In genomic region chr4:30801876-30802275, GRCh38 we compare ENCODE assay signal across 16 cellular contexts.
"Had no signal": no experiment of that assay in that cellular context is flagged by ENCODE, and none has a peak within 500 bp of the region (broad histone marks: within the 10 kb centered on the region; RNA-seq: fewer than 3 reads in every experiment).

No MANE protein-coding gene starts in this region.

- H3K36me3 Mint-ChIP-seq: activated naive CD8-positive, alpha-beta T cell treated with anti-CD3 and anti-CD28 coated beads for 36 hours; naive B cell had no signal

- H3K27me3 ChIP-seq: cardiac muscle cell, colonic mucosa, hepatocyte, upper lobe of right lung had no signal

- DNase-seq: activated CD4-positive, alpha-beta T cell treated with anti-CD3 and anti-CD28 coated beads, Interleukin-2, amount 50 U/mL, for 4 hours; activated CD4-positive, CD25-positive, alpha-beta regulatory T cell treated with anti-CD3 and anti-CD28 coated beads, Interleukin-2, amount 50 U/mL, for 72 hours; activated gamma-delta T cell treated with Interleukin-2 at 50 U/mL for 16 hours; activated naive CD8-positive, alpha-beta T cell treated with anti-CD3 and anti-CD28 coated beads for 36 hours; activated T-cell treated with anti-CD3 and anti-CD28 coated beads, Interleukin-2, amount 50 U/mL, for 72 hours; colonic mucosa; midbrain; naive B cell; nucleus accumbens; stimulated activated CD4-positive, alpha-beta T cell treated with anti-CD3 and anti-CD28 coated beads, Interleukin-4, amount 100 ng/mL, for 1 hour; stimulated activated CD8-positive, alpha-beta memory T cell treated with anti-CD3 and anti-CD28 coated beads, Interleukin-4, amount 100 ng/mL, for 48 hours; stimulated activated naive CD8-positive, alpha-beta T cell treated with anti-CD3 and anti-CD28 coated beads, Interleukin-15, Interleukin-2, amounts not matched to agents 100 U/mL and 50 U/mL, for 24 hours; upper lobe of right lung had no signal

- H3K27ac ChIP-seq: cardiac muscle cell, colonic mucosa, hepatocyte, upper lobe of right lung had no signal

- H3K79me2 ChIP-seq: hepatocyte had no signal

- H3K4me3 Mint-ChIP-seq: activated naive CD8-positive, alpha-beta T cell treated with anti-CD3 and anti-CD28 coated beads for 36 hours; activated T-cell treated with anti-CD3 and anti-CD28 coated beads, Interleukin-2, amount 50 U/mL, for 72 hours; naive B cell had no signal

- H3K36me3 ChIP-seq: cardiac muscle cell, colonic mucosa, upper lobe of right lung had no signal

- ATAC-seq: activated T-cell treated with anti-CD3 and anti-CD28 coated beads, Interleukin-2, amount 50 U/mL, for 72 hours; sciatic nerve; stimulated activated naive CD8-positive, alpha-beta T cell treated with anti-CD3 and anti-CD28 coated beads, Interleukin-15, Interleukin-2, amounts not matched to agents 100 U/mL and 50 U/mL, for 24 hours; upper lobe of right lung had no signal

- H3K4me2 ChIP-seq: hepatocyte had no signal

- H3K4me1 Mint-ChIP-seq: activated naive CD8-positive, alpha-beta T cell treated with anti-CD3 and anti-CD28 coated beads for 36 hours; naive B cell had no signal

- H3K27ac Mint-ChIP-seq: activated naive CD8-positive, alpha-beta T cell treated with anti-CD3 and anti-CD28 coated beads for 36 hours; activated T-cell treated with anti-CD3 and anti-CD28 coated beads, Interleukin-2, amount 50 U/mL, for 72 hours; naive B cell had no signal

- H3K9me3 ChIP-seq: colonic mucosa, upper lobe of right lung had no signal

- H3K27me3 Mint-ChIP-seq: activated naive CD8-positive, alpha-beta T cell treated with anti-CD3 and anti-CD28 coated beads for 36 hours; naive B cell had no signal

- H2AFZ ChIP-seq: hepatocyte had no signal

- H3K4me1 ChIP-seq: colonic mucosa, upper lobe of right lung had no signal

- H3K4me3 ChIP-seq: cardiac muscle cell, colonic mucosa, hepatocyte, upper lobe of right lung had no signal
